In genomic region chr1:45306319-45306718, GRCh38 we compare ENCODE assay signal across 11 cellular contexts. TPM values are rescaled to one million over a fixed set of nuclear protein-coding genes. Genes with fewer than 3 reads are reported as not detected.
A peak's percentile ranks its signal among the peaks of the same experiment; 100 is the strongest.
DNase-seq lines count a peak whose midpoint lies in the region; ATAC-seq, FAIRE-seq and TF ChIP-seq lines count a peak whose summit lies in the region.
"Had no signal": no experiment of that assay in that cellular context is flagged by ENCODE, and none has a peak within 500 bp of the region (broad histone marks: within the 10 kb centered on the region; RNA-seq: fewer than 3 reads in every experiment).

No MANE protein-coding gene starts in this region.

- peak overlapping the region; percentile 3 for H3K27ac ChIP-seq in endothelial cell of umbilical vein (ENCODE audit: insufficient read depth, low read depth, low read length)
- H3K27ac ChIP-seq in substantia nigra (ENCODE audit: low read depth, low read length, poor library complexity, severe bottlenecking), result no peak overlapping the region
- H3K27ac ChIP-seq: HL-60 had no signal

- H3K9me1 ChIP-seq in endothelial cell of umbilical vein (replicated peaks; ENCODE audit: control insufficient read depth, extremely low read depth, insufficient read depth, low read length), result no peaks in the 10 kb centered on the region

- H3K36me3 ChIP-seq in endothelial cell of umbilical vein (ENCODE audit: control insufficient read depth in 2 of 2, extremely low read depth in 1 of 2, insufficient read depth in 2 of 2, low read length in 2 of 2), result no peaks in the 10 kb centered on the region

- no peaks in the 10 kb centered on the region for H3K79me2 ChIP-seq in endothelial cell of umbilical vein (ENCODE audit: control insufficient read depth, insufficient read depth, low read length)

- peak; percentile 49 for DNase-seq in activated T-cell treated with anti-CD3 and anti-CD28 coated beads for 48 hours (ENCODE audit: low read depth)
- DNase-seq in activated T-cell treated with anti-CD3 and anti-CD28 coated beads for 4 hours, result no peak
- DNase-seq in RCC 7860 (ENCODE audit: low spot score), result peak; percentile 8
- peak; percentile 25 for DNase-seq in endothelial cell of umbilical vein (ENCODE audit: low read depth, low spot score)
- DNase-seq in stimulated activated naive CD8-positive, alpha-beta T cell treated with anti-CD3 and anti-CD28 coated beads, Interleukin-15, Interleukin-2, amounts not matched to agents 100 U/mL and 50 U/mL, for 24 hours, result peak; percentile 68
- no peak for DNase-seq in COR-L47 (lab: John Stamatoyannopoulos, UW)
- DNase-seq in substantia nigra (lab: John Stamatoyannopoulos, UW), result no peak
- DNase-seq in NCI-H774 (lab: John Stamatoyannopoulos, UW), result no peak
- DNase-seq: activated effector memory CD4-positive, alpha-beta T cell treated with Interleukin-2 at 50 U/mL for 16 hours; OCI-M1 had no signal

- no peaks in the 10 kb centered on the region for H4K20me1 ChIP-seq in endothelial cell of umbilical vein (replicated peaks; ENCODE audit: control insufficient read depth, extremely low read depth, insufficient read depth, low read length)

- H2AFZ ChIP-seq in endothelial cell of umbilical vein (ENCODE audit: low read depth, low read length), result peak overlapping the region; percentile 60

- no peak for TF ChIP-seq POLR2A in endothelial cell of umbilical vein (IDR thresholded peaks at IDR 0.05; ENCODE audit: low read depth, low read length)

- CTCF ChIA-PET in endothelial cell of umbilical vein (lab: Charles Lee), result interaction anchor here (1.3 to 3.2 kb wide), 5 partner anchors 34 to 295 kb away, joined by 3 to 13 read pairs (median 8); partner anchors contain the start of genes HECTD3, MUTYH, TOE1 and UROD

- no peaks in the 10 kb centered on the region for H3K9me3 ChIP-seq in endothelial cell of umbilical vein (replicated peaks; ENCODE audit: control insufficient read depth, insufficient read depth, low read length)

- no TSS peak for BruUV-seq in endothelial cell of umbilical vein (replicated peaks; lab: Mats Ljungman, UMichigan)

- POLR2A ChIA-PET in endothelial cell of umbilical vein (lab: Charles Lee), result interaction anchor here (1.4 kb wide), 1 partner anchor 216 kb away, joined by 3 read pairs; the partner anchor contains the start of gene PRDX1

- peaks cover 14% of the 10 kb centered on the region for H3K4me1 ChIP-seq in endothelial cell of umbilical vein (ENCODE audit: control insufficient read depth, extremely low read depth, insufficient read depth, low read length)

- TF ChIP-seq CTCF in endothelial cell of umbilical vein (IDR thresholded peaks at IDR 0.05; ENCODE audit: extremely low read depth in 1 of 2, insufficient read depth in 1 of 2, low read depth in 1 of 2, low read length in 2 of 2), result no peak

- FAIRE-seq in RCC 7860 (lab: Jason Lieb, UNC) (no peak), endothelial cell of umbilical vein (lab: Jason Lieb, UNC) (no peak)

- dilution Hi-C loops in endothelial cell of umbilical vein (cut with MboI; ENCODE audit: extremely low pct_ligation_motif_present, low sequenced_read_pairs), result no loop called here

- ATAC-seq in stimulated activated naive CD8-positive, alpha-beta T cell treated with anti-CD3 and anti-CD28 coated beads, Interleukin-15, Interleukin-2, amounts not matched to agents 100 U/mL and 50 U/mL, for 24 hours, result peak; percentile 56

- H3K27me3 ChIP-seq in endothelial cell of umbilical vein (ENCODE audit: control insufficient read depth in 2 of 2, insufficient read depth in 2 of 2, low read length in 2 of 2), result no peaks in the 10 kb centered on the region

- intact Hi-C loops in endothelial cell of umbilical vein (cut with micrococcal nuclease), result no loop called here

- no peak overlapping the region for H3K4me3 ChIP-seq in endothelial cell of umbilical vein (replicated peaks in 1 of 3; ENCODE audit: insufficient read depth in 1 of 3, low read depth in 1 of 3, low read length in 3 of 3)

- no peak overlapping the region for H3K9ac ChIP-seq in endothelial cell of umbilical vein (replicated peaks; ENCODE audit: extremely low read depth, insufficient read depth, low read length)

- H3K4me2 ChIP-seq in endothelial cell of umbilical vein (ENCODE audit: insufficient read depth, low read length), result peak overlapping the region; percentile 16

TF ChIP-seq in endothelial cell of umbilical vein, 7 proteins besides CTCF, POLR2A, EP300 and RAD21:
- peak; percentile 23 for TF ChIP-seq POLR2AphosphoS5 (IDR thresholded peaks at IDR 0.05; ENCODE audit: insufficient read depth, low read depth, low read length)
- TF ChIP-seq FOS (IDR thresholded peaks at IDR 0.05; ENCODE audit: borderline replicate concordance, insufficient read depth, low read length), result peak; percentile 82
- TF ChIP-seq JUN (IDR thresholded peaks at IDR 0.05; ENCODE audit: borderline replicate concordance, insufficient read depth, insufficient read length, low read depth), result no peak
- peak; percentile 9 for TF ChIP-seq GATA2 (IDR thresholded peaks at IDR 0.05; ENCODE audit: insufficient read depth, insufficient read length, low read depth, low read length)
- TF ChIP-seq EZH2 (IDR thresholded peaks at IDR 0.05; ENCODE audit: borderline replicate concordance, low read depth, low read length, severe bottlenecking), result no peak
TF ChIP-seq in endothelial cell of umbilical vein: peak in this region for 3.

RNA-seq across cellular contexts. Expression of gene HPDL, which starts 20.4 kb away (rescaled TPM):
- total RNA-seq in endothelial cell of umbilical vein, result 5.6 and 5.9 TPM in 2 replicates
- polyA plus RNA-seq in endothelial cell of umbilical vein, result 3.4 and 3.7 TPM in 2 replicates
- polyA plus RNA-seq in endothelial cell of umbilical vein (2011; cell fraction: cytosol; rRNA removed), result 2.6 and 3.2 TPM in 2 replicates
- 1.1 and 1.8 TPM in 2 replicates for polyA plus RNA-seq in endothelial cell of umbilical vein (2011; cell fraction: nucleus; rRNA removed)
- 1.9 and 3.3 TPM in 2 replicates for polyA plus RNA-seq in endothelial cell of umbilical vein (2012)
- polyA minus RNA-seq in endothelial cell of umbilical vein, result 0.70 and 1.4 TPM in 2 replicates
- 26.3 TPM for polyA minus RNA-seq in endothelial cell of umbilical vein (2011; cell fraction: cytosol; rRNA and poly(A)+ RNA removed)
- 0.87 and 0.96 TPM in 2 replicates for polyA minus RNA-seq in endothelial cell of umbilical vein (2011; cell fraction: nucleus; rRNA and poly(A)+ RNA removed)

RNA-seq across cellular contexts. Expression of gene TOE1, which starts 33.7 kb away (rescaled TPM):
- 15.8 and 16.3 TPM in 2 replicates for total RNA-seq in endothelial cell of umbilical vein
- polyA plus RNA-seq in endothelial cell of umbilical vein, result 24.9 and 25.2 TPM in 2 replicates
- 25.3 and 32.1 TPM in 2 replicates for polyA plus RNA-seq in endothelial cell of umbilical vein (2011; cell fraction: cytosol; rRNA removed)
- polyA plus RNA-seq in endothelial cell of umbilical vein (2011; cell fraction: nucleus; rRNA removed), result 33.1 and 34.5 TPM in 2 replicates
- polyA plus RNA-seq in endothelial cell of umbilical vein (2012), result 10.8 and 12.9 TPM in 2 replicates
- polyA minus RNA-seq in endothelial cell of umbilical vein, result 27.8 and 33.5 TPM in 2 replicates
- polyA minus RNA-seq in endothelial cell of umbilical vein (2011; cell fraction: cytosol; rRNA and poly(A)+ RNA removed), result 30.7 TPM
- polyA minus RNA-seq in endothelial cell of umbilical vein (2011; cell fraction: nucleus; rRNA and poly(A)+ RNA removed), result 13.7 and 21.1 TPM in 2 replicates

RNA-seq across cellular contexts. Expression of gene MUTYH, which starts 33.9 kb away (rescaled TPM):
- total RNA-seq in endothelial cell of umbilical vein, result 14.3 and 16.6 TPM in 2 replicates
- polyA plus RNA-seq in endothelial cell of umbilical vein, result 12.3 and 15.0 TPM in 2 replicates
- 7.5 and 10.4 TPM in 2 replicates for polyA plus RNA-seq in endothelial cell of umbilical vein (2011; cell fraction: cytosol; rRNA removed)
- 57.5 and 66.2 TPM in 2 replicates for polyA plus RNA-seq in endothelial cell of umbilical vein (2011; cell fraction: nucleus; rRNA removed)
- 6.0 and 8.2 TPM in 2 replicates for polyA plus RNA-seq in endothelial cell of umbilical vein (2012)
- polyA minus RNA-seq in endothelial cell of umbilical vein, result 6.1 and 9.3 TPM in 2 replicates
- 8.7 TPM for polyA minus RNA-seq in endothelial cell of umbilical vein (2011; cell fraction: cytosol; rRNA and poly(A)+ RNA removed)
- 11.3 and 14.0 TPM in 2 replicates for polyA minus RNA-seq in endothelial cell of umbilical vein (2011; cell fraction: nucleus; rRNA and poly(A)+ RNA removed)

Comparison
In these comparisons a context has a peak if more than half of its experiments do, and no peak if none do; other contexts are left out.
1. DNase-seq: peak in activated T-cell treated with anti-CD3 and anti-CD28 coated beads for 48 hours (single experiment), RCC 7860 (single experiment), endothelial cell of umbilical vein (single experiment) and stimulated activated naive CD8-positive, alpha-beta T cell treated with anti-CD3 and anti-CD28 coated beads, Interleukin-15, Interleukin-2, amounts not matched to agents 100 U/mL and 50 U/mL, for 24 hours (single experiment); none in activated T-cell treated with anti-CD3 and anti-CD28 coated beads for 4 hours (single experiment), COR-L47 (single experiment), substantia nigra (0 of 49) and NCI-H774 (single experiment).